1 cellular context compared by ENCODE assay signal in genomic region chr20:63212792-63213191, GRCh38.
TF ChIP-seq lines count a peak whose summit lies in the region.

No MANE protein-coding gene starts in this region.

TF ChIP-seq in HepG2, 621 proteins besides CTCF, POLR2A, EP300 and RAD21:
- no peak for TF ChIP-seq IRF1 (CRISPR knock-in tag; IDR thresholded peaks at IDR 0.05; ENCODE audit: low read depth)
- no peak for TF ChIP-seq ZNF3 (CRISPR knock-in tag; IDR thresholded peaks at IDR 0.05)
- no peak for TF ChIP-seq PHF5A (CRISPR knock-in tag; IDR thresholded peaks at IDR 0.05; ENCODE audit: low read depth, unreplicated experiment)
- TF ChIP-seq TCF7L2 (IDR thresholded peaks at IDR 0.05; ENCODE audit: low read depth, low read length): no peak
- TF ChIP-seq RELA (CRISPR knock-in tag; IDR thresholded peaks at IDR 0.05): no peak
- TF ChIP-seq SAFB2 (CRISPR knock-in tag; IDR thresholded peaks at IDR 0.05; ENCODE audit: borderline replicate concordance, low read depth): no peak
- TF ChIP-seq RXRB (CRISPR knock-in tag; IDR thresholded peaks at IDR 0.05; ENCODE audit: borderline replicate concordance): no peak
- no peak for TF ChIP-seq ZNF891 (CRISPR knock-in tag; IDR thresholded peaks at IDR 0.05)
- TF ChIP-seq RARG (CRISPR knock-in tag; IDR thresholded peaks at IDR 0.05; ENCODE audit: low read depth): no peak
- TF ChIP-seq RBFOX2 (IDR thresholded peaks at IDR 0.05; ENCODE audit: low read depth, low read length): 0 out of 2 replicates have a peak, but pooled peaks have one; percentile 32
- TF ChIP-seq ZNF780A (CRISPR knock-in tag; IDR thresholded peaks at IDR 0.05): no peak
- TF ChIP-seq PHF8 (CRISPR knock-in tag; IDR thresholded peaks at IDR 0.05): no peak
- no peak for TF ChIP-seq THRA (CRISPR knock-in tag; IDR thresholded peaks at IDR 0.05; ENCODE audit: borderline replicate concordance)
- TF ChIP-seq THYN1 (CRISPR knock-in tag; IDR thresholded peaks at IDR 0.05; ENCODE audit: borderline replicate concordance, low read depth): no peak
- TF ChIP-seq PHF20 (CRISPR knock-in tag; IDR thresholded peaks at IDR 0.05): 0 out of 2 replicates have a peak, but pooled peaks have one; percentile 19
- TF ChIP-seq FOSL2 (CRISPR knock-in tag; IDR thresholded peaks at IDR 0.05): 0 out of 2 replicates have a peak, but pooled peaks have one; percentile 17
- no peak for TF ChIP-seq FOSL1 (CRISPR knock-in tag; IDR thresholded peaks at IDR 0.05; ENCODE audit: borderline replicate concordance)
- no peak for TF ChIP-seq IRF9 (CRISPR knock-in tag; IDR thresholded peaks at IDR 0.05; ENCODE audit: borderline replicate concordance)
- TF ChIP-seq ZFP62 (CRISPR knock-in tag; IDR thresholded peaks at IDR 0.05): no peak
- 0 out of 2 replicates have a peak, but pooled peaks have one; percentile 22 for TF ChIP-seq KDM5B (CRISPR knock-in tag; IDR thresholded peaks at IDR 0.05; ENCODE audit: borderline replicate concordance)
- no peak for TF ChIP-seq ZSCAN29 (CRISPR knock-in tag; conservative IDR thresholded peaks at IDR 0.05)
- no peak for TF ChIP-seq ZNF552 (CRISPR knock-in tag; IDR thresholded peaks at IDR 0.05; ENCODE audit: borderline replicate concordance)
- TF ChIP-seq HNRNPUL1 (IDR thresholded peaks at IDR 0.05; ENCODE audit: low read depth, low read length): no peak
- TF ChIP-seq ZNF598 (CRISPR knock-in tag; IDR thresholded peaks at IDR 0.05; ENCODE audit: borderline replicate concordance): no peak
- no peak for TF ChIP-seq ZNF335 (CRISPR knock-in tag; IDR thresholded peaks at IDR 0.05)
- TF ChIP-seq ZNF280D (CRISPR knock-in tag; IDR thresholded peaks at IDR 0.05): no peak
- no peak for TF ChIP-seq ZNF747 (CRISPR knock-in tag; IDR thresholded peaks at IDR 0.05; ENCODE audit: borderline replicate concordance)
- TF ChIP-seq RORA (CRISPR knock-in tag; IDR thresholded peaks at IDR 0.05): no peak
- TF ChIP-seq HINFP (CRISPR knock-in tag; IDR thresholded peaks at IDR 0.05; ENCODE audit: low read depth): no peak
- TF ChIP-seq HIVEP1 (CRISPR knock-in tag; IDR thresholded peaks at IDR 0.05): peak; percentile 26; the same call in 1 of the 2 replicates
- no peak for TF ChIP-seq PRMT3 (CRISPR knock-in tag; IDR thresholded peaks at IDR 0.05; ENCODE audit: borderline replicate concordance, low read depth)
- no peak for TF ChIP-seq HMGA1 (CRISPR knock-in tag; conservative IDR thresholded peaks at IDR 0.05)
- TF ChIP-seq DNMT1 (CRISPR knock-in tag; IDR thresholded peaks at IDR 0.05): no peak
- TF ChIP-seq ZBTB2 (CRISPR knock-in tag; IDR thresholded peaks at IDR 0.05; ENCODE audit: low read depth): no peak
- no peak for TF ChIP-seq TAF1 (CRISPR knock-in tag; IDR thresholded peaks at IDR 0.05)
- no peak for TF ChIP-seq ELF4 (CRISPR knock-in tag; IDR thresholded peaks at IDR 0.05; ENCODE audit: borderline replicate concordance)
- no peak for TF ChIP-seq ELF1 (CRISPR knock-in tag; IDR thresholded peaks at IDR 0.05)
- no peak for TF ChIP-seq MIXL1 (CRISPR knock-in tag; IDR thresholded peaks at IDR 0.05)
- no peak for TF ChIP-seq ZNF83 (CRISPR knock-in tag; IDR thresholded peaks at IDR 0.05; ENCODE audit: borderline replicate concordance)
- TF ChIP-seq HMGXB4 (CRISPR knock-in tag; IDR thresholded peaks at IDR 0.05; ENCODE audit: borderline replicate concordance in 1 of 2, low read depth in 1 of 2): no peak
- TF ChIP-seq CENPT (CRISPR knock-in tag; IDR thresholded peaks at IDR 0.05; ENCODE audit: low read depth): no peak
- no peak for TF ChIP-seq FOXO1 (CRISPR knock-in tag; IDR thresholded peaks at IDR 0.05)
- no peak for TF ChIP-seq KAT2B (IDR thresholded peaks at IDR 0.05; ENCODE audit: borderline replicate concordance, low read depth, low read length)
- 0 out of 2 replicates have a peak, but pooled peaks have one; percentile 20 for TF ChIP-seq UBTF (CRISPR knock-in tag; IDR thresholded peaks at IDR 0.05)
- TF ChIP-seq ZFAT (CRISPR knock-in tag; conservative IDR thresholded peaks at IDR 0.05): no peak
- TF ChIP-seq ONECUT2 (CRISPR knock-in tag; IDR thresholded peaks at IDR 0.05): no peak
- TF ChIP-seq ZNF713 (CRISPR knock-in tag; IDR thresholded peaks at IDR 0.05): no peak
- TF ChIP-seq ZNF816 (CRISPR knock-in tag; IDR thresholded peaks at IDR 0.05; ENCODE audit: borderline replicate concordance): no peak
- TF ChIP-seq ZNF7 (CRISPR knock-in tag; IDR thresholded peaks at IDR 0.05): no peak
- TF ChIP-seq SPEN (CRISPR knock-in tag; IDR thresholded peaks at IDR 0.05; ENCODE audit: low read depth): no peak
- no peak for TF ChIP-seq MEIS1 (CRISPR knock-in tag; IDR thresholded peaks at IDR 0.05; ENCODE audit: borderline replicate concordance)
- TF ChIP-seq SUZ12 (IDR thresholded peaks at IDR 0.05; ENCODE audit: low read depth, low read length): no peak
- 0 out of 2 replicates have a peak, but pooled peaks have one; percentile 35 for TF ChIP-seq DR1 (CRISPR knock-in tag; IDR thresholded peaks at IDR 0.05)
- TF ChIP-seq MXD1 (CRISPR knock-in tag; IDR thresholded peaks at IDR 0.05): peak; percentile 40; the same call in 1 of the 2 replicates
- TF ChIP-seq REXO4 (CRISPR knock-in tag; IDR thresholded peaks at IDR 0.05; ENCODE audit: borderline replicate concordance): no peak
- TF ChIP-seq SP1 (IDR thresholded peaks at IDR 0.05): no peak
- no peak for TF ChIP-seq SP1 (CRISPR knock-in tag; IDR thresholded peaks at IDR 0.05)
TF ChIP-seq in HepG2: peak in this region for 8.
